In the genomic region with DNA sequence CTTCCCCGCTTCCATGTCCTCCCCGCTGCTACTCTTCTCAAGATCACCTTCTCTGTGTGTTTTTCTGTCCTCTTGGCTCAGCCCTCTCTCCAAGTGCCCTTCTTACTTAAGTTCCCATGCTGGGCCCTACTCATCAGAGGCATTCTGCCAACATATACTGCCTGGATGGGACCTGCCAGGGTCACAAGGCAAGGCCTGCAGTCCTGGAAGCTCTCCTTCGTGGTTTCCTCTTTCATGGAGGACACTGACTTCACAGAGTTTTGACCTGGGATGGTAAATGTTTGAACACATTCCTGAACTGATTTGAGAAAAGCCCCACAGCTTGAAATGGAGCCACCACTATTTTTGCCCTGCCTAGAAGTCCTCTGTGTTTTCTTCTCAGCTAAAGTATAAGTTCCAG, we compare ENCODE assay signal across 19 cellular contexts.
"Had no signal": no experiment of that assay in that cellular context is flagged by ENCODE, and none has a peak within 500 bp of the region (broad histone marks: within the 10 kb centered on the region; RNA-seq: fewer than 3 reads in every experiment).

No MANE protein-coding gene starts in this region.

- H2AFZ ChIP-seq: parathyroid adenoma had no signal

- H3K4me1 Mint-ChIP-seq: activated CD4-positive, alpha-beta T cell treated with anti-CD3 and anti-CD28 coated beads, Interleukin-2, amount 10 ng/mL, durations not matched to agents 24 days and 14 days; naive B cell; stimulated activated naive B cell treated with anti-CD40 and anti-IgM and Interleukin-4, amounts not matched to agents 10 μg/mL and 1 μg/mL and 100 μg/mL, for 72 hours; WTC11 had no signal

- ATAC-seq: activated T-cell treated with anti-CD3 and anti-CD28 coated beads, Interleukin-2, amount 50 U/mL, for 72 hours; gastrocnemius medialis; left lobe of liver; stimulated activated naive B cell treated with anti-CD40 and anti-IgM and Interleukin-4, amounts not matched to agents 10 μg/mL and 1 μg/mL and 100 μg/mL, for 72 hours; WTC11 had no signal

- H3K36me3 ChIP-seq: gastrocnemius medialis, tibial artery had no signal

- H3K27me3 ChIP-seq: gastrocnemius medialis, tibial artery had no signal

- DNase-seq: activated CD4-positive, alpha-beta T cell treated with anti-CD3 and anti-CD28 coated beads, Interleukin-2, amount 10 ng/mL, durations not matched to agents 24 days and 14 days; activated CD8-positive, alpha-beta memory T cell treated with anti-CD3 and anti-CD28 coated beads, Interleukin-2, amount 50 U/mL, for 48 hours; activated gamma-delta T cell; activated T-cell treated with anti-CD3 and anti-CD28 coated beads, Interleukin-2, amount 50 U/mL, for 72 hours; central memory CD4-positive, alpha-beta T cell; cortex of kidney; effector memory CD4-positive, alpha-beta T cell; gastrocnemius medialis; islet precursor cell; naive B cell; stimulated activated CD4-positive, alpha-beta T cell treated with anti-CD3 and anti-CD28 coated beads, Interleukin-15, amount 100 ng/mL, for 24 hours; stimulated activated CD4-positive, alpha-beta T cell treated with anti-CD3 and anti-CD28 coated beads, Interleukin-4, amount 100 ng/mL, for 1 hour; stimulated activated naive B cell treated with anti-CD40 and anti-IgM and Interleukin-4, amounts not matched to agents 10 μg/mL and 1 μg/mL and 100 μg/mL, for 72 hours; tibial artery had no signal

- H3K9me3 ChIP-seq: gastrocnemius medialis had no signal

- H3K4me3 ChIP-seq: gastrocnemius medialis, tibial artery had no signal

- H3K4me3 Mint-ChIP-seq: activated CD4-positive, alpha-beta T cell treated with anti-CD3 and anti-CD28 coated beads, Interleukin-2, amount 10 ng/mL, durations not matched to agents 24 days and 14 days; activated T-cell treated with anti-CD3 and anti-CD28 coated beads, Interleukin-2, amount 50 U/mL, for 72 hours; naive B cell; stimulated activated naive B cell treated with anti-CD40 and anti-IgM and Interleukin-4, amounts not matched to agents 10 μg/mL and 1 μg/mL and 100 μg/mL, for 72 hours; T-helper 1 cell treated with Interleukin-12 subunit alpha and Interleukin-12 subunit beta and Interleukin-4 antibody, amounts not matched to agents 30 μg/mL and 1 μg/mL, for 36 hours; WTC11 had no signal

- H3K27ac Mint-ChIP-seq: activated CD4-positive, alpha-beta T cell treated with anti-CD3 and anti-CD28 coated beads, Interleukin-2, amount 10 ng/mL, durations not matched to agents 24 days and 14 days; activated naive CD4-positive, alpha-beta T cell treated with anti-CD3 and anti-CD28 coated beads, Interleukin-2, amount 50 U/mL, for 72 hours; activated T-cell treated with anti-CD3 and anti-CD28 coated beads, Interleukin-2, amount 50 U/mL, for 72 hours; naive B cell; stimulated activated naive B cell treated with anti-CD40 and anti-IgM and Interleukin-4, amounts not matched to agents 10 μg/mL and 1 μg/mL and 100 μg/mL, for 72 hours; T-helper 1 cell treated with Interleukin-12 subunit alpha and Interleukin-12 subunit beta and Interleukin-4 antibody, amounts not matched to agents 30 μg/mL and 1 μg/mL, for 36 hours; WTC11 had no signal

- H3K27ac ChIP-seq: gastrocnemius medialis, parathyroid adenoma, tibial artery had no signal

- H3K9ac ChIP-seq: parathyroid adenoma had no signal
